ENCODE assay signal across 1 cellular context in genomic region chr22:22032906-22033802, GRCh38.
A peak's percentile ranks its signal among the peaks of the same experiment; 100 is the strongest.
TF ChIP-seq lines count a peak whose summit lies in the region.

No MANE protein-coding gene starts in this region.

TF ChIP-seq in K562, 482 proteins besides CTCF, POLR2A, EP300 and RAD21 (continued from another document):
- TF ChIP-seq ZNF511 (CRISPR knock-in tag; IDR thresholded peaks at IDR 0.05) (peak; percentile 48; the same call in 1 of the 2 replicates), PHF8 (IDR thresholded peaks at IDR 0.05; ENCODE audit: borderline replicate concordance, low read length) (no peak), FOXK1 (CRISPR knock-in tag; IDR thresholded peaks at IDR 0.05; ENCODE audit: borderline replicate concordance) (no peak), ZBTB49 (CRISPR knock-in tag; IDR thresholded peaks at IDR 0.05; ENCODE audit: borderline replicate concordance) (0 out of 2 replicates have a peak, but pooled peaks have one; percentile 78), POLR3A (IDR thresholded peaks at IDR 0.05; ENCODE audit: borderline replicate concordance, extremely low read depth, insufficient read depth, insufficient read length) (no peak)
